Comparison of ENCODE assay signal across 9 cellular contexts in the genomic region with DNA sequence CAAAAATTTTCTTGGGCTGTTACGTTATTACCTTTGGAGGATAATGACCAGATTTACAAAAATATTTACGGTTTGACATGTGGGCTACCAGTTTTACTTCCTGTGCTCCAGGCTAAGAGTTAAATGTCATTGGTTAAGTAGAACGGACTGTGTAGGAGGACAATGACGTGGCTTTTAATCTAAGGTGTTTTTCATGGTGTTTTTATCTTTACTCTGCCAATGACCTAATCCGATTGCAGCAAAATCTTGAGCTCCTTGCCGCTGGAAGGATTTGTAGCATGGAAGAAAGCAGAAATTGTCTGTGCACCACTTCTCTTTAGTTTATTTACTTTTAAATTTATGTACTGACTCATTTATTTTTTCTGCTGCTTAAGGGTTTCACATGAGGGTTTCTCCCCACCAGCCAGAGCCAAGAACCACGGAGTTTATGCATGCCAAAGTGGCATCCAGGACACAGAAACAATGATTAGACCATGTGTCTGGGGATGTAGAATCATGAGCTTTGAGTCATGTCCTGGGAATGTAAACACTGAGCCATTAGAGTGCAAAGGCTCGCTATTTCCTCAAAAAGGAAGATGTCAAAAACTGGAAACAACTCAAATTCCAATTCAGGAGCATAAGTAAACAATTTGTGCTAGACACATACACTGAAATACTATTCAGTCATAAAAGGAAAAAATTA. TPM values are rescaled to one million over a fixed set of nuclear protein-coding genes. Genes with fewer than 3 reads are reported as not detected.
DNase-seq lines count a peak whose midpoint lies in the region; ATAC-seq and TF ChIP-seq lines count a peak whose summit lies in the region.
"Had no signal": no experiment of that assay in that cellular context is flagged by ENCODE, and none has a peak within 500 bp of the region (broad histone marks: within the 10 kb centered on the region; RNA-seq: fewer than 3 reads in every experiment).

No MANE protein-coding gene starts in this region.

- no peak for TF ChIP-seq CTCF in HEK293 (tag by site-specific recombination; IDR thresholded peaks at IDR 0.05)

- no peaks in the 10 kb centered on the region for H3K9me3 Mint-ChIP-seq in activated T-helper 17 cell treated with anti-CD3 and anti-CD28 coated beads, Interleukin-2, amount 50 U/mL, for 72 hours
- no peaks in the 10 kb centered on the region for H3K9me3 Mint-ChIP-seq in activated naive CD4-positive, alpha-beta T cell treated with anti-CD3 and anti-CD28 coated beads, Interleukin-2, amount 50 U/mL, for 72 hours

- H3K4me3 ChIP-seq in HEK293 (ENCODE audit: low read depth, low read length) (no peak overlapping the region; the same call in 1 of the 2 replicates), subcutaneous abdominal adipose tissue (ENCODE audit: low read depth in 1 of 5, low read length in 5 of 5) (peak overlapping the region in 2 of 5 donors; percentile 32 to 41)

- H3K36me3 ChIP-seq in HEK293 (ENCODE audit: control insufficient read depth in 2 of 2, insufficient read depth in 1 of 2, low read length in 2 of 2) (no peaks in the 10 kb centered on the region), subcutaneous abdominal adipose tissue (ENCODE audit: control insufficient read depth in 5 of 5, insufficient read depth in 5 of 5, low read length in 5 of 5) (no peaks in the 10 kb centered on the region)

- H3K9me3 ChIP-seq in HEK293 (ENCODE audit: control insufficient read depth, insufficient read depth, low read depth, low read length) (no peaks in the 10 kb centered on the region), subcutaneous abdominal adipose tissue (ENCODE audit: control insufficient read depth in 5 of 5, low read length in 5 of 5) (no peaks in the 10 kb centered on the region)

- DNase-seq in iPS-NIHi7 (ENCODE audit: extremely low spot score) (peak; percentile 22), hypothalamus (lab: John Stamatoyannopoulos, UW) (no peak), NCI-H2196 (lab: John Stamatoyannopoulos, UW; ENCODE audit: unreplicated experiment) (no peak)
- DNase-seq in activated naive CD4-positive, alpha-beta T cell treated with anti-CD3 and anti-CD28 coated beads, Interleukin-2, amount 50 U/mL, for 72 hours (ENCODE audit: low spot score in 2 of 2), result no peak
- DNase-seq: erythroblast, NCI-H1048 had no signal

- H3K27ac ChIP-seq in HEK293 (ENCODE audit: extremely low read depth, low read depth, low read length), result no peak overlapping the region
- H3K27ac ChIP-seq in subcutaneous abdominal adipose tissue (ENCODE audit: low read depth, low read length), result peak overlapping the region; percentile 13

- no peak overlapping the region for H3K9ac ChIP-seq in subcutaneous abdominal adipose tissue (ENCODE audit: low read length in 5 of 5)

- H3K27me3 Mint-ChIP-seq in activated T-helper 17 cell treated with anti-CD3 and anti-CD28 coated beads, Interleukin-2, amount 50 U/mL, for 72 hours, result no peaks in the 10 kb centered on the region

- peak; percentile 43 for ATAC-seq in activated T-helper 17 cell treated with anti-CD3 and anti-CD28 coated beads, Interleukin-2, amount 50 U/mL, for 72 hours (replicated peaks)
- no peak for ATAC-seq in activated naive CD4-positive, alpha-beta T cell treated with anti-CD3 and anti-CD28 coated beads, Interleukin-2, amount 50 U/mL, for 72 hours

- CTCF ChIA-PET in HEK293 (lab: Yijun Ruan, JAX), result interaction anchor here (0.6 to 1.2 kb wide), 3 partner anchors 45 to 1377 kb away, joined by 3 to 5 read pairs (median 5); no protein-coding TSS in a partner anchor

- no peaks in the 10 kb centered on the region for H3K36me3 Mint-ChIP-seq in activated T-helper 17 cell treated with anti-CD3 and anti-CD28 coated beads, Interleukin-2, amount 50 U/mL, for 72 hours (ENCODE audit: low read depth)
- H3K36me3 Mint-ChIP-seq in activated naive CD4-positive, alpha-beta T cell treated with anti-CD3 and anti-CD28 coated beads, Interleukin-2, amount 50 U/mL, for 72 hours, result peaks cover 0 to 12% of the 10 kb centered on the region in 2 donors

- H3K4me3 Mint-ChIP-seq in activated T-helper 17 cell treated with anti-CD3 and anti-CD28 coated beads, Interleukin-2, amount 50 U/mL, for 72 hours, result peak overlapping the region; percentile 79

- H3K27me3 ChIP-seq in subcutaneous abdominal adipose tissue (ENCODE audit: control insufficient read depth in 5 of 5, insufficient read depth in 4 of 5, low read length in 5 of 5), result no peaks in the 10 kb centered on the region

- POLR2A ChIA-PET in HEK293 (lab: Yijun Ruan, JAX), result no interaction called here

- no peaks in the 10 kb centered on the region for H3K4me1 ChIP-seq in HEK293 (ENCODE audit: control insufficient read depth, insufficient read depth, low read length)
- peaks cover 2 to 32% (median 28%) of the 10 kb centered on the region in 5 donors for H3K4me1 ChIP-seq in subcutaneous abdominal adipose tissue (ENCODE audit: control insufficient read depth in 5 of 5, insufficient read depth in 5 of 5, low read length in 5 of 5)

- H3K4me1 Mint-ChIP-seq in activated T-helper 17 cell treated with anti-CD3 and anti-CD28 coated beads, Interleukin-2, amount 50 U/mL, for 72 hours, result peaks cover 28% of the 10 kb centered on the region

- no peak overlapping the region for H3K27ac Mint-ChIP-seq in activated T-helper 17 cell treated with anti-CD3 and anti-CD28 coated beads, Interleukin-2, amount 50 U/mL, for 72 hours
- H3K27ac Mint-ChIP-seq in activated naive CD4-positive, alpha-beta T cell treated with anti-CD3 and anti-CD28 coated beads, Interleukin-2, amount 50 U/mL, for 72 hours, result no peak overlapping the region

TF ChIP-seq in HEK293, 187 proteins besides CTCF, POLR2A, EP300 and RAD21:
- no peak for TF ChIP-seq ZNF677 (tag by site-specific recombination; IDR thresholded peaks at IDR 0.05)
- TF ChIP-seq SETDB1 (IDR thresholded peaks at IDR 0.05; ENCODE audit: insufficient read length, low read length), result peak; percentile 74

RNA-seq across cellular contexts. Expression of gene CARD16, which starts 1.9 kb away (rescaled TPM):
- 10 to 100 TPM in 1 of 2 donors, 1 to 10 TPM in 1; 8.8 to 25.7 TPM for total RNA-seq in activated T-helper 17 cell treated with anti-CD3 and anti-CD28 coated beads, Interleukin-2, amount 50 U/mL, for 72 hours
- total RNA-seq in activated naive CD4-positive, alpha-beta T cell treated with anti-CD3 and anti-CD28 coated beads, Interleukin-2, amount 50 U/mL, for 72 hours, result 10 to 100 TPM in 1 of 2 donors, 1 to 10 TPM in 1; 9.7 to 11.1 TPM

RNA-seq across cellular contexts. Expression of gene CASP1, which starts 12.1 kb away (rescaled TPM):
- 10 to 100 TPM; 39.5 to 59.9 TPM for total RNA-seq in activated T-helper 17 cell treated with anti-CD3 and anti-CD28 coated beads, Interleukin-2, amount 50 U/mL, for 72 hours
- 10 to 100 TPM; 23.6 to 46.5 TPM for total RNA-seq in activated naive CD4-positive, alpha-beta T cell treated with anti-CD3 and anti-CD28 coated beads, Interleukin-2, amount 50 U/mL, for 72 hours

RNA-seq across cellular contexts. Expression of gene CASP5, which starts 24.1 kb away (rescaled TPM):
- not detected for total RNA-seq in activated T-helper 17 cell treated with anti-CD3 and anti-CD28 coated beads, Interleukin-2, amount 50 U/mL, for 72 hours
- total RNA-seq in activated naive CD4-positive, alpha-beta T cell treated with anti-CD3 and anti-CD28 coated beads, Interleukin-2, amount 50 U/mL, for 72 hours, result not detected
